In the genomic region with DNA sequence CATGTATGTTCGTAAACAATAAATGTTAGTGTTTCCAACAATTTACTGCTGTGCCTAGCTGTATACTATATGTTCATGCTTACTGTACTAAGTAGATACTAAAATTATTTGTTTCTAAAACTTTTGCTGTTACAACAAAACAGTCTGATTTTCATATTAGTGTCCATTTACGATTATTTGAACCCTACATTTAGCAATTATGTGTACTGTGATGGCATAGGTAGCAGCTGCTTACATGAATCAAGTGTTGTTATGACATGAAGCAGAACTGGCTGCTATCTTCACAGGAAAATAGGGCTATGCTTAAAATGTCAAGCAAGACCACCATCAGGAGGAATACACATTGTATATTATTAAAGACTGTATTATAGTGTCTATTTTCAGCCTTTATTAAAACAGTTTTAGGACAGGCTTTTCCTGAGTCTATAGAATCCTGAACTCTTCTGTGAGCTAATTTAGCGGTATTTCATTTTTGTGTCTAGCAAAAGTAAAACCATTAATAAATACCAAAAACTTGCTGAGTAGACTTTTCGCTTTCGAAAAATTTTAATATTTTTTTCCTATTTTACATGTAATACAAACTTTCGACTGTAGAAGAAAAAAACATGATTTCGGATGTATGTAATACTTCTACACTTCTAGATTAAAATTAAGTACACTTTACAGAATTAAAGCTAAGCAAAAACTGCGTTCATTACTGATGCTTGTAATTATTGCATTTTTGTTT, we compare ENCODE assay signal across 8 cellular contexts. TPM values are rescaled to one million over a fixed set of nuclear protein-coding genes. Genes with fewer than 3 reads are reported as not detected.
DNase-seq lines count a peak whose midpoint lies in the region; ATAC-seq and TF ChIP-seq lines count a peak whose summit lies in the region.

No MANE protein-coding gene starts in this region.

- peak overlapping the region; percentile 76 for H3K4me2 ChIP-seq in MM.1S (ENCODE audit: low read depth, low read length)

- peaks cover 6% of the 10 kb centered on the region; the same call in 1 of the 2 replicates for H3F3A ChIP-seq in MM.1S (ENCODE audit: insufficient read depth, low read length)

- no peaks in the 10 kb centered on the region for H3K9me3 Mint-ChIP-seq in Caco-2 (ENCODE audit: unreplicated experiment)

- intact Hi-C loops in Caco-2 (cut with micrococcal nuclease; ENCODE audit: unreplicated experiment) (loop anchor here (1.0 to 5.0 kb wide), 2 partner anchors 100 to 114 kb away; a partner anchor contains a TSS), dorsolateral prefrontal cortex (cut with DNase I) (loop anchor here (1.0 to 5.0 kb wide), 5 partner anchors 16 to 256 kb away; a partner anchor contains a TSS)

- H3K4me1 ChIP-seq in Caco-2: peaks cover 2% of the 10 kb centered on the region
- H3K4me1 ChIP-seq in MM.1S (ENCODE audit: low read length): no peaks in the 10 kb centered on the region
- peaks cover 7% of the 10 kb centered on the region for H3K4me1 ChIP-seq in neuron (ENCODE audit: insufficient read depth, low read length)

- no peak overlapping the region; the same call in 1 of the 2 replicates for H3K27ac ChIP-seq in MM.1S (ENCODE audit: low read length)
- peak overlapping the region; percentile 76 to 100 (median 96) for H3K27ac ChIP-seq in dorsolateral prefrontal cortex

- no peaks in the 10 kb centered on the region for H3K9me2 ChIP-seq in MM.1S (replicated peaks; ENCODE audit: insufficient read depth, low read length)

- H3K36me3 Mint-ChIP-seq in Caco-2 (ENCODE audit: insufficient read depth, unreplicated experiment): peaks cover 29% of the 10 kb centered on the region

- H3K4me3 Mint-ChIP-seq in Caco-2 (ENCODE audit: unreplicated experiment): peak overlapping the region; percentile 88

- POLR2A ChIA-PET in Caco-2 (lab: Charles Lee): interaction anchor here (0.6 to 1.8 kb wide), 8 partner anchors 12 to 1881 kb away, joined by 3 to 20 read pairs (median 8); a partner anchor contains a TSS

- peak overlapping the region; percentile 83; the same call in 1 of the 2 replicates for H3K9ac ChIP-seq in MM.1S (ENCODE audit: low read length)

- H3K4me3 ChIP-seq in Caco-2 (ENCODE audit: low read depth, low read length) (peak overlapping the region; percentile 67), MM.1S (ENCODE audit: low read length) (peak overlapping the region; percentile 74), dorsolateral prefrontal cortex (peak overlapping the region; percentile 57 to 98 (median 87)), neuron (ENCODE audit: low read length) (peak overlapping the region; percentile 73)

- H2AFZ ChIP-seq in MM.1S (ENCODE audit: low read length) (peak overlapping the region; percentile 71), neuron (ENCODE audit: low read depth, low read length) (peak overlapping the region; percentile 63)

- BruUV-seq in Caco-2 (replicated peaks; lab: Mats Ljungman, UMichigan): no TSS peak

- H3K4me1 Mint-ChIP-seq in Caco-2 (ENCODE audit: low read depth, unreplicated experiment): peaks cover 4% of the 10 kb centered on the region

- TF ChIP-seq CTCF in Caco-2 (IDR thresholded peaks at IDR 0.05; ENCODE audit: insufficient read depth in 1 of 2, low read depth in 1 of 2, low read length in 1 of 2, severe bottlenecking in 1 of 2, unreplicated experiment in 1 of 2) (no peak), MM.1S (IDR thresholded peaks at IDR 0.05; ENCODE audit: low read length) (no peak), dorsolateral prefrontal cortex (IDR thresholded peaks at IDR 0.05 in 54 of 56, conservative IDR thresholded peaks at IDR 0.05 in 2 of 56; ENCODE audit: low read depth in 1 of 56, partially characterized antibody in 56 of 56) (peak in 4 of 56 donors; percentile 7 to 13 (median 12)), omental fat pad (IDR thresholded peaks at IDR 0.05) (no peak)

- peaks cover 19% of the 10 kb centered on the region for H3K79me2 ChIP-seq in MM.1S (ENCODE audit: low read length)

- H3K27me3 ChIP-seq in Caco-2 (replicated peaks; ENCODE audit: control insufficient read depth, insufficient read depth, low read length): no peaks in the 10 kb centered on the region
- no peaks in the 10 kb centered on the region for H3K27me3 ChIP-seq in MM.1S (replicated peaks; ENCODE audit: insufficient read depth, low read length)
- H3K27me3 ChIP-seq in dorsolateral prefrontal cortex: no peaks in the 10 kb centered on the region
- no peaks in the 10 kb centered on the region for H3K27me3 ChIP-seq in neuron (ENCODE audit: insufficient read depth, low read length)

- H3K9me3 ChIP-seq in Caco-2: no peaks in the 10 kb centered on the region
- H3K9me3 ChIP-seq in MM.1S (replicated peaks; ENCODE audit: insufficient read depth, low read length): no peaks in the 10 kb centered on the region
- H3K9me3 ChIP-seq in neuron (ENCODE audit: low read length): no peaks in the 10 kb centered on the region

- CTCF ChIA-PET in Caco-2 (lab: Charles Lee): interaction anchor here (1.2 to 2.5 kb wide), 4 partner anchors 9 to 211 kb away, joined by 4 to 11 read pairs (median 5); a partner anchor contains a TSS

- DNase-seq in Caco-2 (no peak), MM.1S (no peak), dorsolateral prefrontal cortex (no peak), omental fat pad (ENCODE audit: low spot score) (no peak), EL (no peak)

- H3K36me3 ChIP-seq in Caco-2 (ENCODE audit: control insufficient read depth, insufficient read depth, low read length) (no peaks in the 10 kb centered on the region), MM.1S (replicated peaks; ENCODE audit: insufficient read depth, low read length) (no peaks in the 10 kb centered on the region), neuron (ENCODE audit: insufficient read depth, low read length) (peaks cover 7% of the 10 kb centered on the region)

- no peak for ATAC-seq in GM21619 (IDR thresholded peaks at IDR 0.05; ENCODE audit: unreplicated experiment)
- no peak for ATAC-seq in omental fat pad (ENCODE audit: low FRiP score)
- ATAC-seq in GM18873 (IDR thresholded peaks at IDR 0.05; ENCODE audit: low FRiP score, unreplicated experiment): no peak

- no peaks in the 10 kb centered on the region for H4K20me1 ChIP-seq in MM.1S (ENCODE audit: insufficient read depth, low read length)

- H3K27ac Mint-ChIP-seq in Caco-2 (ENCODE audit: unreplicated experiment): no peak overlapping the region

- H3K27me3 Mint-ChIP-seq in Caco-2 (ENCODE audit: insufficient read depth, unreplicated experiment): no peaks in the 10 kb centered on the region

RNA-seq across cellular contexts. Expression of a gene that starts 1.1 kb away (rescaled TPM):
- total RNA-seq in Caco-2 (2022) (14.4 and 16.6 TPM in 2 replicates), dorsolateral prefrontal cortex (10 to 100 TPM in 119 of 120 experiments, 1 to 10 TPM in 1; 9.3 to 21.4 (median 15.0) TPM), omental fat pad (1 to 10 TPM; 4.7 to 9.5 (median 6.3) TPM)
